13 cellular contexts compared by ENCODE assay signal in genomic region chr22:20099099-20099711, GRCh38.
DNase-seq lines count a peak whose midpoint lies in the region; ATAC-seq and TF ChIP-seq lines count a peak whose summit lies in the region.
"Had no signal": no experiment of that assay in that cellular context is flagged by ENCODE, and none has a peak within 500 bp of the region (broad histone marks: within the 10 kb centered on the region; RNA-seq: fewer than 3 reads in every experiment).

No MANE protein-coding gene starts in this region.

- DNase-seq in T-helper 2 cell treated with Interferon-gamma antibody and Interleukin-4, amounts not matched to agents 5 μg/mL and 100 μg/mL, for 36 hours (ENCODE audit: low spot score), result no peak
- DNase-seq in T-helper 2 cell, result no peak
- no peak for DNase-seq in RWPE1 (ENCODE audit: low spot score)
- DNase-seq in effector memory CD8-positive, alpha-beta T cell, result no peak
- no peak for DNase-seq in stimulated activated CD4-positive, alpha-beta T cell treated with anti-CD3 and anti-CD28 coated beads, Interleukin-12 subunit alpha, Interleukin-12 subunit beta, amount 100 ng/mL, for 4 hours
- no peak for DNase-seq in activated effector memory CD4-positive, alpha-beta T cell treated with Interleukin-2 at 50 U/mL for 16 hours
- DNase-seq: 8988T; amniotic stem cell; central memory CD4-positive, alpha-beta T cell; NCI-H1417 treated with DMSO at 0.1 percent for 48 hours; NCI-H2171 had no signal

- POLR2A ChIA-PET in RWPE1 (lab: Yijun Ruan, JAX; ENCODE audit: low non-redundant PET), result no interaction called here

- H3K4me1 Mint-ChIP-seq in T-helper 2 cell treated with Interferon-gamma antibody and Interleukin-4, amounts not matched to agents 5 μg/mL and 100 μg/mL, for 36 hours (ENCODE audit: low read depth), result peaks cover 42% of the 10 kb centered on the region
- H3K4me1 Mint-ChIP-seq in effector memory CD8-positive, alpha-beta T cell (ENCODE audit: low read depth in 2 of 2), result peaks cover 35 to 41% of the 10 kb centered on the region in 2 donors

- peak overlapping the region; percentile 96 for H3K27ac Mint-ChIP-seq in T-helper 2 cell treated with Interferon-gamma antibody and Interleukin-4, amounts not matched to agents 5 μg/mL and 100 μg/mL, for 36 hours
- H3K27ac Mint-ChIP-seq in effector memory CD8-positive, alpha-beta T cell, result peak overlapping the region; percentile 91 to 92

- TF ChIP-seq CTCF in RWPE1 (conservative IDR thresholded peaks at IDR 0.05; ENCODE audit: low read depth), result no peak

- H3K27me3 Mint-ChIP-seq in T-helper 2 cell treated with Interferon-gamma antibody and Interleukin-4, amounts not matched to agents 5 μg/mL and 100 μg/mL, for 36 hours (ENCODE audit: low read depth), result no peaks in the 10 kb centered on the region
- no peaks in the 10 kb centered on the region for H3K27me3 Mint-ChIP-seq in effector memory CD8-positive, alpha-beta T cell

- H3K36me3 Mint-ChIP-seq in T-helper 2 cell treated with Interferon-gamma antibody and Interleukin-4, amounts not matched to agents 5 μg/mL and 100 μg/mL, for 36 hours (ENCODE audit: low read depth), result peaks cover 66% of the 10 kb centered on the region
- peaks cover 78% of the 10 kb centered on the region for H3K36me3 Mint-ChIP-seq in effector memory CD8-positive, alpha-beta T cell (ENCODE audit: insufficient read depth)

- H3K27ac ChIP-seq in RWPE1, result peak overlapping the region; percentile 23; the same call in 1 of the 2 replicates
- H3K27ac ChIP-seq: BLaER1 treated with 17β-estradiol and CSF1 and Interleukin-3, amounts not matched to agents 10 nM and 100 nM; VCaP had no signal

- CTCF ChIA-PET in RWPE1 (lab: Yijun Ruan, JAX), result no interaction called here

- ATAC-seq in effector memory CD8-positive, alpha-beta T cell (replicated peaks), result no peak

- peak overlapping the region; percentile 81 for H3K4me3 Mint-ChIP-seq in T-helper 2 cell treated with Interferon-gamma antibody and Interleukin-4, amounts not matched to agents 5 μg/mL and 100 μg/mL, for 36 hours
- H3K4me3 Mint-ChIP-seq in effector memory CD8-positive, alpha-beta T cell, result peak overlapping the region; percentile 8 to 58

- H3K9me3 Mint-ChIP-seq in T-helper 2 cell treated with Interferon-gamma antibody and Interleukin-4, amounts not matched to agents 5 μg/mL and 100 μg/mL, for 36 hours, result no peaks in the 10 kb centered on the region
- H3K9me3 Mint-ChIP-seq in effector memory CD8-positive, alpha-beta T cell, result no peaks in the 10 kb centered on the region
